Comparison of ENCODE assay signal across 1 cellular context in genomic region chr1:56676571-56677035, GRCh38.
TF ChIP-seq lines count a peak whose summit lies in the region.

No MANE protein-coding gene starts in this region.

TF ChIP-seq in HEK293, 187 proteins besides CTCF, POLR2A, EP300 and RAD21 (continued from another document and continues in another):
- 0 out of 2 replicates have a peak, but pooled peaks have one; percentile 21 for TF ChIP-seq ZNF398 (tag by site-specific recombination; IDR thresholded peaks at IDR 0.05)
- peak; percentile 96 for TF ChIP-seq OSR2 (tag by site-specific recombination; IDR thresholded peaks at IDR 0.05)
- TF ChIP-seq, protein P1, sequence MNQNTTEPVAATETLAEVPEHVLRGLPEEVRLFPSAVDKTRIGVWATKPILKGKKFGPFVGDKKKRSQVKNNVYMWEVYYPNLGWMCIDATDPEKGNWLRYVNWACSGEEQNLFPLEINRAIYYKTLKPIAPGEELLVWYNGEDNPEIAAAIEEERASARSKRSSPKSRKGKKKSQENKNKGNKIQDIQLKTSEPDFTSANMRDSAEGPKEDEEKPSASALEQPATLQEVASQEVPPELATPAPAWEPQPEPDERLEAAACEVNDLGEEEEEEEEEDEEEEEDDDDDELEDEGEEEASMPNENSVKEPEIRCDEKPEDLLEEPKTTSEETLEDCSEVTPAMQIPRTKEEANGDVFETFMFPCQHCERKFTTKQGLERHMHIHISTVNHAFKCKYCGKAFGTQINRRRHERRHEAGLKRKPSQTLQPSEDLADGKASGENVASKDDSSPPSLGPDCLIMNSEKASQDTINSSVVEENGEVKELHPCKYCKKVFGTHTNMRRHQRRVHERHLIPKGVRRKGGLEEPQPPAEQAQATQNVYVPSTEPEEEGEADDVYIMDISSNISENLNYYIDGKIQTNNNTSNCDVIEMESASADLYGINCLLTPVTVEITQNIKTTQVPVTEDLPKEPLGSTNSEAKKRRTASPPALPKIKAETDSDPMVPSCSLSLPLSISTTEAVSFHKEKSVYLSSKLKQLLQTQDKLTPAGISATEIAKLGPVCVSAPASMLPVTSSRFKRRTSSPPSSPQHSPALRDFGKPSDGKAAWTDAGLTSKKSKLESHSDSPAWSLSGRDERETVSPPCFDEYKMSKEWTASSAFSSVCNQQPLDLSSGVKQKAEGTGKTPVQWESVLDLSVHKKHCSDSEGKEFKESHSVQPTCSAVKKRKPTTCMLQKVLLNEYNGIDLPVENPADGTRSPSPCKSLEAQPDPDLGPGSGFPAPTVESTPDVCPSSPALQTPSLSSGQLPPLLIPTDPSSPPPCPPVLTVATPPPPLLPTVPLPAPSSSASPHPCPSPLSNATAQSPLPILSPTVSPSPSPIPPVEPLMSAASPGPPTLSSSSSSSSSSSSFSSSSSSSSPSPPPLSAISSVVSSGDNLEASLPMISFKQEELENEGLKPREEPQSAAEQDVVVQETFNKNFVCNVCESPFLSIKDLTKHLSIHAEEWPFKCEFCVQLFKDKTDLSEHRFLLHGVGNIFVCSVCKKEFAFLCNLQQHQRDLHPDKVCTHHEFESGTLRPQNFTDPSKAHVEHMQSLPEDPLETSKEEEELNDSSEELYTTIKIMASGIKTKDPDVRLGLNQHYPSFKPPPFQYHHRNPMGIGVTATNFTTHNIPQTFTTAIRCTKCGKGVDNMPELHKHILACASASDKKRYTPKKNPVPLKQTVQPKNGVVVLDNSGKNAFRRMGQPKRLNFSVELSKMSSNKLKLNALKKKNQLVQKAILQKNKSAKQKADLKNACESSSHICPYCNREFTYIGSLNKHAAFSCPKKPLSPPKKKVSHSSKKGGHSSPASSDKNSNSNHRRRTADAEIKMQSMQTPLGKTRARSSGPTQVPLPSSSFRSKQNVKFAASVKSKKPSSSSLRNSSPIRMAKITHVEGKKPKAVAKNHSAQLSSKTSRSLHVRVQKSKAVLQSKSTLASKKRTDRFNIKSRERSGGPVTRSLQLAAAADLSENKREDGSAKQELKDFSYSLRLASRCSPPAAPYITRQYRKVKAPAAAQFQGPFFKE (tag by site-specific recombination; IDR thresholded peaks at IDR 0.05; ENCODE audit: borderline replicate concordance): no peak
- 0 out of 2 replicates have a peak, but pooled peaks have one; percentile 31 for TF ChIP-seq KLF10 (tag by site-specific recombination; IDR thresholded peaks at IDR 0.05)
- TF ChIP-seq ZNF561 (tag by site-specific recombination; IDR thresholded peaks at IDR 0.05; ENCODE audit: borderline replicate concordance): no peak
- TF ChIP-seq ZNF16 (tag by site-specific recombination; IDR thresholded peaks at IDR 0.05; ENCODE audit: low read depth): no peak
- TF ChIP-seq, protein P2, sequence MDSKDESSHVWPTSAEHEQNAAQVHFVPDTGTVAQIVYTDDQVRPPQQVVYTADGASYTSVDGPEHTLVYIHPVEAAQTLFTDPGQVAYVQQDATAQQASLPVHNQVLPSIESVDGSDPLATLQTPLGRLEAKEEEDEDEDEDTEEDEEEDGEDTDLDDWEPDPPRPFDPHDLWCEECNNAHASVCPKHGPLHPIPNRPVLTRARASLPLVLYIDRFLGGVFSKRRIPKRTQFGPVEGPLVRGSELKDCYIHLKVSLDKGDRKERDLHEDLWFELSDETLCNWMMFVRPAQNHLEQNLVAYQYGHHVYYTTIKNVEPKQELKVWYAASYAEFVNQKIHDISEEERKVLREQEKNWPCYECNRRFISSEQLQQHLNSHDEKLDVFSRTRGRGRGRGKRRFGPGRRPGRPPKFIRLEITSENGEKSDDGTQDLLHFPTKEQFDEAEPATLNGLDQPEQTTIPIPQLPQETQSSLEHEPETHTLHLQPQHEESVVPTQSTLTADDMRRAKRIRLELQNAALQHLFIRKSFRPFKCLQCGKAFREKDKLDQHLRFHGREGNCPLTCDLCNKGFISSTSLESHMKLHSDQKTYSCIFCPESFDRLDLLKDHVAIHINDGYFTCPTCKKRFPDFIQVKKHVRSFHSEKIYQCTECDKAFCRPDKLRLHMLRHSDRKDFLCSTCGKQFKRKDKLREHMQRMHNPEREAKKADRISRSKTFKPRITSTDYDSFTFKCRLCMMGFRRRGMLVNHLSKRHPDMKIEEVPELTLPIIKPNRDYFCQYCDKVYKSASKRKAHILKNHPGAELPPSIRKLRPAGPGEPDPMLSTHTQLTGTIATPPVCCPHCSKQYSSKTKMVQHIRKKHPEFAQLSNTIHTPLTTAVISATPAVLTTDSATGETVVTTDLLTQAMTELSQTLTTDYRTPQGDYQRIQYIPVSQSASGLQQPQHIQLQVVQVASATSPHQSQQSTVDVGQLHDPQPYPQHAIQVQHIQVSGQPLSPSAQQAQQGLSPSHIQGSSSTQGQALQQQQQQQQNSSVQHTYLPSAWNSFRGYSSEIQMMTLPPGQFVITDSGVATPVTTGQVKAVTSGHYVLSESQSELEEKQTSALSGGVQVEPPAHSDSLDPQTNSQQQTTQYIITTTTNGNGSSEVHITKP (tag by site-specific recombination; IDR thresholded peaks at IDR 0.05): peak; percentile 9; the same call in 1 of the 2 replicates
- TF ChIP-seq YY2 (tag by site-specific recombination; IDR thresholded peaks at IDR 0.05): no peak
- TF ChIP-seq, protein P3, sequence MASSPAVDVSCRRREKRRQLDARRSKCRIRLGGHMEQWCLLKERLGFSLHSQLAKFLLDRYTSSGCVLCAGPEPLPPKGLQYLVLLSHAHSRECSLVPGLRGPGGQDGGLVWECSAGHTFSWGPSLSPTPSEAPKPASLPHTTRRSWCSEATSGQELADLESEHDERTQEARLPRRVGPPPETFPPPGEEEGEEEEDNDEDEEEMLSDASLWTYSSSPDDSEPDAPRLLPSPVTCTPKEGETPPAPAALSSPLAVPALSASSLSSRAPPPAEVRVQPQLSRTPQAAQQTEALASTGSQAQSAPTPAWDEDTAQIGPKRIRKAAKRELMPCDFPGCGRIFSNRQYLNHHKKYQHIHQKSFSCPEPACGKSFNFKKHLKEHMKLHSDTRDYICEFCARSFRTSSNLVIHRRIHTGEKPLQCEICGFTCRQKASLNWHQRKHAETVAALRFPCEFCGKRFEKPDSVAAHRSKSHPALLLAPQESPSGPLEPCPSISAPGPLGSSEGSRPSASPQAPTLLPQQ (tag by site-specific recombination; IDR thresholded peaks at IDR 0.05): peak; percentile 39
- peak; percentile 15; the same call in 1 of the 2 replicates for TF ChIP-seq TSHZ1 (tag by site-specific recombination; IDR thresholded peaks at IDR 0.05; ENCODE audit: borderline replicate concordance)
- TF ChIP-seq ZNF558 (tag by site-specific recombination; IDR thresholded peaks at IDR 0.05): peak; percentile 66; the same call in 1 of the 2 replicates
- TF ChIP-seq ZIC2 (tag by site-specific recombination; IDR thresholded peaks at IDR 0.05): peak; percentile 33; the same call in 1 of the 2 replicates
- TF ChIP-seq, protein P4, sequence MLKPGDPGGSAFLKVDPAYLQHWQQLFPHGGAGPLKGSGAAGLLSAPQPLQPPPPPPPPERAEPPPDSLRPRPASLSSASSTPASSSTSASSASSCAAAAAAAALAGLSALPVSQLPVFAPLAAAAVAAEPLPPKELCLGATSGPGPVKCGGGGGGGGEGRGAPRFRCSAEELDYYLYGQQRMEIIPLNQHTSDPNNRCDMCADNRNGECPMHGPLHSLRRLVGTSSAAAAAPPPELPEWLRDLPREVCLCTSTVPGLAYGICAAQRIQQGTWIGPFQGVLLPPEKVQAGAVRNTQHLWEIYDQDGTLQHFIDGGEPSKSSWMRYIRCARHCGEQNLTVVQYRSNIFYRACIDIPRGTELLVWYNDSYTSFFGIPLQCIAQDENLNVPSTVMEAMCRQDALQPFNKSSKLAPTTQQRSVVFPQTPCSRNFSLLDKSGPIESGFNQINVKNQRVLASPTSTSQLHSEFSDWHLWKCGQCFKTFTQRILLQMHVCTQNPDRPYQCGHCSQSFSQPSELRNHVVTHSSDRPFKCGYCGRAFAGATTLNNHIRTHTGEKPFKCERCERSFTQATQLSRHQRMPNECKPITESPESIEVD (tag by site-specific recombination; IDR thresholded peaks at IDR 0.05): peak; percentile 63
- peak; percentile 81 for TF ChIP-seq ZBTB21 (tag by site-specific recombination; IDR thresholded peaks at IDR 0.05)
- TF ChIP-seq SP7 (tag by site-specific recombination; IDR thresholded peaks at IDR 0.05): peak; percentile 99
- TF ChIP-seq ZNF394 (tag by site-specific recombination; IDR thresholded peaks at IDR 0.05; ENCODE audit: borderline replicate concordance): peak; percentile 41; the same call in 1 of the 2 replicates
- no peak for TF ChIP-seq ZNF266 (tag by site-specific recombination; IDR thresholded peaks at IDR 0.05; ENCODE audit: low read depth)
- peak; percentile 53; the same call in 1 of the 2 replicates for TF ChIP-seq ZNF184 (tag by site-specific recombination; IDR thresholded peaks at IDR 0.05)
- TF ChIP-seq FEZF1 (tag by site-specific recombination; IDR thresholded peaks at IDR 0.05): peak; percentile 39; the same call in 1 of the 2 replicates
- TF ChIP-seq, protein P5, sequence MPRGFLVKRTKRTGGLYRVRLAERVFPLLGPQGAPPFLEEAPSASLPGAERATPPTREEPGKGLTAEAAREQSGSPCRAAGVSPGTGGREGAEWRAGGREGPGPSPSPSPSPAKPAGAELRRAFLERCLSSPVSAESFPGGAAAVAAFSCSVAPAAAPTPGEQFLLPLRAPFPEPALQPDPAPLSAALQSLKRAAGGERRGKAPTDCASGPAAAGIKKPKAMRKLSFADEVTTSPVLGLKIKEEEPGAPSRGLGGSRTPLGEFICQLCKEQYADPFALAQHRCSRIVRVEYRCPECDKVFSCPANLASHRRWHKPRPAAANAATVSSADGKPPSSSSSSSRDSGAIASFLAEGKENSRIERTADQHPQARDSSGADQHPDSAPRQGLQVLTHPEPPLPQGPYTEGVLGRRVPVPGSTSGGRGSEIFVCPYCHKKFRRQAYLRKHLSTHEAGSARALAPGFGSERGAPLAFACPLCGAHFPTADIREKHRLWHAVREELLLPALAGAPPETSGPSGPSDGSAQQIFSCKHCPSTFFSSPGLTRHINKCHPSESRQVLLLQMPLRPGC (tag by site-specific recombination; IDR thresholded peaks at IDR 0.05): peak; percentile 89
- no peak for TF ChIP-seq ZNF155 (tag by site-specific recombination; IDR thresholded peaks at IDR 0.05)
- peak; percentile 53 for TF ChIP-seq ZXDB (tag by site-specific recombination; IDR thresholded peaks at IDR 0.05)
- TF ChIP-seq ZNF596 (tag by site-specific recombination; IDR thresholded peaks at IDR 0.05): no peak
- no peak for TF ChIP-seq ZNF211 (tag by site-specific recombination; IDR thresholded peaks at IDR 0.05; ENCODE audit: low read depth)
- peak; percentile 87; the same call in 1 of the 2 replicates for TF ChIP-seq GFI1B (tag by site-specific recombination; IDR thresholded peaks at IDR 0.05)
- TF ChIP-seq, protein P6, sequence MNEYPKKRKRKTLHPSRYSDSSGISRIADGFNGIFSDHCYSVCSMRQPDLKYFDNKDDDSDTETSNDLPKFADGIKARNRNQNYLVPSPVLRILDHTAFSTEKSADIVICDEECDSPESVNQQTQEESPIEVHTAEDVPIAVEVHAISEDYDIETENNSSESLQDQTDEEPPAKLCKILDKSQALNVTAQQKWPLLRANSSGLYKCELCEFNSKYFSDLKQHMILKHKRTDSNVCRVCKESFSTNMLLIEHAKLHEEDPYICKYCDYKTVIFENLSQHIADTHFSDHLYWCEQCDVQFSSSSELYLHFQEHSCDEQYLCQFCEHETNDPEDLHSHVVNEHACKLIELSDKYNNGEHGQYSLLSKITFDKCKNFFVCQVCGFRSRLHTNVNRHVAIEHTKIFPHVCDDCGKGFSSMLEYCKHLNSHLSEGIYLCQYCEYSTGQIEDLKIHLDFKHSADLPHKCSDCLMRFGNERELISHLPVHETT (tag by site-specific recombination; IDR thresholded peaks at IDR 0.05): peak; percentile 85
- peak; percentile 94 for TF ChIP-seq ZNF629 (tag by site-specific recombination; IDR thresholded peaks at IDR 0.05)
- TF ChIP-seq ZNF366 (tag by site-specific recombination; conservative IDR thresholded peaks at IDR 0.05): peak; percentile 81
- TF ChIP-seq GLI2 (tag by site-specific recombination; IDR thresholded peaks at IDR 0.05; ENCODE audit: borderline replicate concordance, low read depth): peak; percentile 74; the same call in 1 of the 2 replicates
- peak; percentile 81 for TF ChIP-seq ZEB2 (tag by site-specific recombination; IDR thresholded peaks at IDR 0.05)
- peak; percentile 62 for TF ChIP-seq ZNF843 (tag by site-specific recombination; IDR thresholded peaks at IDR 0.05)
- TF ChIP-seq ZNF626 (tag by site-specific recombination; IDR thresholded peaks at IDR 0.05): 0 out of 2 replicates have a peak, but pooled peaks have one; percentile 10
- TF ChIP-seq TRIM28 (IDR thresholded peaks at IDR 0.05; ENCODE audit: borderline replicate concordance, low read length): peak; percentile 83; the same call in 1 of the 2 replicates
- TF ChIP-seq ZNF600 (tag by site-specific recombination; IDR thresholded peaks at IDR 0.05): peak; percentile 86
- TF ChIP-seq ZNF24 (tag by site-specific recombination; IDR thresholded peaks at IDR 0.05): peak; percentile 86
- no peak for TF ChIP-seq ZNF791 (tag by site-specific recombination; IDR thresholded peaks at IDR 0.05)
- 0 out of 2 replicates have a peak, but pooled peaks have one; percentile 15 for TF ChIP-seq ZNF792 (tag by site-specific recombination; IDR thresholded peaks at IDR 0.05)
